11 cellular contexts compared by ENCODE assay signal in genomic region chr6:106637051-106637717, GRCh38. TPM values are rescaled to one million over a fixed set of nuclear protein-coding genes. Genes with fewer than 3 reads are reported as not detected.
DNase-seq lines count a peak whose midpoint lies in the region; ATAC-seq and TF ChIP-seq lines count a peak whose summit lies in the region.
"Had no signal": no experiment of that assay in that cellular context is flagged by ENCODE, and none has a peak within 500 bp of the region (broad histone marks: within the 10 kb centered on the region; RNA-seq: fewer than 3 reads in every experiment).

No MANE protein-coding gene starts in this region.

- peaks cover 79% of the 10 kb centered on the region for H3K79me2 ChIP-seq in Karpas-422 (ENCODE audit: low read length)

- no peak overlapping the region for H3K4me3 Mint-ChIP-seq in stimulated activated effector memory CD8-positive, alpha-beta T cell treated with anti-CD3 and anti-CD28 coated beads, Interleukin-12 subunit alpha, Interleukin-12 subunit beta, amount 100 ng/mL, for 72 hours
- H3K4me3 Mint-ChIP-seq: activated naive CD4-positive, alpha-beta T cell treated with anti-CD3 and anti-CD28 coated beads for 36 hours; T-helper 1 cell treated with Interleukin-12 subunit alpha and Interleukin-12 subunit beta and Interleukin-4 antibody, amounts not matched to agents 30 μg/mL and 1 μg/mL, for 36 hours had no signal

- H3K27me3 ChIP-seq in right atrium auricular region (no peaks in the 10 kb centered on the region), Karpas-422 (ENCODE audit: low read length) (no peaks in the 10 kb centered on the region)

- H3K27ac Mint-ChIP-seq in stimulated activated effector memory CD8-positive, alpha-beta T cell treated with anti-CD3 and anti-CD28 coated beads, Interleukin-12 subunit alpha, Interleukin-12 subunit beta, amount 100 ng/mL, for 72 hours, result peak overlapping the region; percentile 2
- H3K27ac Mint-ChIP-seq: activated naive CD4-positive, alpha-beta T cell treated with anti-CD3 and anti-CD28 coated beads for 36 hours; T-helper 1 cell treated with Interleukin-12 subunit alpha and Interleukin-12 subunit beta and Interleukin-4 antibody, amounts not matched to agents 30 μg/mL and 1 μg/mL, for 36 hours had no signal

- ATAC-seq in left cardiac atrium (peak; percentile 15 to 59), HG02642 (IDR thresholded peaks at IDR 0.05; ENCODE audit: poor library complexity, unreplicated experiment) (peak; percentile 34)
- no peak for ATAC-seq in stimulated activated effector memory CD8-positive, alpha-beta T cell treated with anti-CD3 and anti-CD28 coated beads, Interleukin-12 subunit alpha, Interleukin-12 subunit beta, amount 100 ng/mL, for 72 hours

- no peaks in the 10 kb centered on the region for H4K20me1 ChIP-seq in Karpas-422 (ENCODE audit: insufficient read depth, low read depth, low read length)

- H3K4me3 ChIP-seq in right atrium auricular region, result no peak overlapping the region
- peak overlapping the region; percentile 40 for H3K4me3 ChIP-seq in Karpas-422 (ENCODE audit: low read length)

- no peaks in the 10 kb centered on the region for H3K9me2 ChIP-seq in Karpas-422 (replicated peaks; ENCODE audit: insufficient read depth, low read length)

- intact Hi-C loops in left cardiac atrium (cut with DNase I), result no loop called here

- H3K9me3 Mint-ChIP-seq in stimulated activated effector memory CD8-positive, alpha-beta T cell treated with anti-CD3 and anti-CD28 coated beads, Interleukin-12 subunit alpha, Interleukin-12 subunit beta, amount 100 ng/mL, for 72 hours, result no peaks in the 10 kb centered on the region
- H3K9me3 Mint-ChIP-seq: activated naive CD4-positive, alpha-beta T cell treated with anti-CD3 and anti-CD28 coated beads for 36 hours; T-helper 1 cell treated with Interleukin-12 subunit alpha and Interleukin-12 subunit beta and Interleukin-4 antibody, amounts not matched to agents 30 μg/mL and 1 μg/mL, for 36 hours had no signal

- peaks cover 21% of the 10 kb centered on the region for H3K36me3 Mint-ChIP-seq in stimulated activated effector memory CD8-positive, alpha-beta T cell treated with anti-CD3 and anti-CD28 coated beads, Interleukin-12 subunit alpha, Interleukin-12 subunit beta, amount 100 ng/mL, for 72 hours

- no peaks in the 10 kb centered on the region for H3K9me3 ChIP-seq in right atrium auricular region
- H3K9me3 ChIP-seq in Karpas-422 (ENCODE audit: low read length), result no peaks in the 10 kb centered on the region

- H3K27ac ChIP-seq in right atrium auricular region (no peak overlapping the region), Karpas-422 (ENCODE audit: low read length) (peak overlapping the region; percentile 97)

- H3K36me3 ChIP-seq in right atrium auricular region (peaks cover 6% of the 10 kb centered on the region), Karpas-422 (ENCODE audit: insufficient read depth, low read length) (peaks cover 30% of the 10 kb centered on the region)

- DNase-seq in left cardiac atrium (no peak), right atrium auricular region (ENCODE audit: low spot score) (no peak), Karpas-422 (peak; percentile 77), cerebellar cortex (ENCODE audit: low spot score) (no peak), NCI-H510A (lab: John Stamatoyannopoulos, UW) (no peak), NCI-H748 treated with DMSO at 0.1 percent for 48 hours (lab: John Stamatoyannopoulos, UW) (no peak)
- no peak for DNase-seq in stimulated activated effector memory CD8-positive, alpha-beta T cell treated with anti-CD3 and anti-CD28 coated beads, Interleukin-12 subunit alpha, Interleukin-12 subunit beta, amount 100 ng/mL, for 72 hours (ENCODE audit: low spot score in 2 of 2)
- DNase-seq: activated naive CD4-positive, alpha-beta T cell treated with anti-CD3 and anti-CD28 coated beads for 36 hours; kidney glomerular epithelial cell had no signal

- no peak overlapping the region for H2AFZ ChIP-seq in Karpas-422 (ENCODE audit: low read length)

- no peak for TF ChIP-seq CTCF in right atrium auricular region (IDR thresholded peaks at IDR 0.05)

- peak overlapping the region; percentile 87 for H3K4me2 ChIP-seq in Karpas-422 (ENCODE audit: low read depth, low read length, poor library complexity, severe bottlenecking)

- H3K4me1 ChIP-seq in right atrium auricular region (peaks cover 0 to 16% of the 10 kb centered on the region in 2 donors), Karpas-422 (ENCODE audit: low read length) (peaks cover 85% of the 10 kb centered on the region)

- peaks cover 28% of the 10 kb centered on the region for H3K4me1 Mint-ChIP-seq in stimulated activated effector memory CD8-positive, alpha-beta T cell treated with anti-CD3 and anti-CD28 coated beads, Interleukin-12 subunit alpha, Interleukin-12 subunit beta, amount 100 ng/mL, for 72 hours

- peak overlapping the region; percentile 71 for H3K9ac ChIP-seq in Karpas-422 (ENCODE audit: low read length)

RNA-seq across cellular contexts. Expression of gene QRSL1, which starts 7.8 kb away (rescaled TPM):
- total RNA-seq in left cardiac atrium (10 to 100 TPM; 12.1 to 15.6 TPM), right atrium auricular region (10 to 100 TPM in 1 of 2 donors, 1 to 10 TPM in 1; 7.0 to 17.1 TPM)
- total RNA-seq in Karpas-422 (2014; rRNA removed; shearing (Covaris generic); ENCODE audit: low replicate concordance), result 48.1 and 61.4 TPM in 2 replicates

RNA-seq across cellular contexts. Expression of gene RTN4IP1, which starts 7.9 kb away (rescaled TPM):
- 10 to 100 TPM; 10.4 to 12.9 TPM for total RNA-seq in left cardiac atrium
- total RNA-seq in right atrium auricular region, result 10 to 100 TPM in 1 of 2 donors, 1 to 10 TPM in 1; 5.8 to 11.9 TPM
- 14.3 and 17.1 TPM in 2 replicates for total RNA-seq in Karpas-422 (2014; rRNA removed; shearing (Covaris generic); ENCODE audit: low replicate concordance)
